12 cellular contexts compared by ENCODE assay signal in genomic region chr20:34389206-34389953, GRCh38. TPM values are rescaled to one million over a fixed set of nuclear protein-coding genes. Genes with fewer than 3 reads are reported as not detected.
DNase-seq lines count a peak whose midpoint lies in the region; ATAC-seq and TF ChIP-seq lines count a peak whose summit lies in the region.
"Had no signal": no experiment of that assay in that cellular context is flagged by ENCODE, and none has a peak within 500 bp of the region (broad histone marks: within the 10 kb centered on the region; RNA-seq: fewer than 3 reads in every experiment).

No MANE protein-coding gene starts in this region.

- H3K79me2 ChIP-seq in ACC112 (ENCODE audit: control insufficient read depth, insufficient read depth, low read length, unreplicated experiment) = peaks cover 80% of the 10 kb centered on the region
- peaks cover 89% of the 10 kb centered on the region for H3K79me2 ChIP-seq in PC-3 (ENCODE audit: low read length)

- H3K4me3 ChIP-seq in ACC112 (ENCODE audit: low read depth, low read length) (no peak overlapping the region), PC-3 (ENCODE audit: low read length) (no peak overlapping the region), right atrium auricular region (no peak overlapping the region), vagina (no peak overlapping the region)
- H3K4me3 ChIP-seq: neural progenitor cell had no signal

- TF ChIP-seq CTCF in PC-3 (conservative IDR thresholded peaks at IDR 0.05; ENCODE audit: low read depth, low read length) (no peak), right atrium auricular region (IDR thresholded peaks at IDR 0.05) (no peak), vagina (IDR thresholded peaks at IDR 0.05) (no peak)

- no peak for TF ChIP-seq POLR2A in vagina (IDR thresholded peaks at IDR 0.05)

- no peaks in the 10 kb centered on the region for H3K27me3 ChIP-seq in ACC112 (ENCODE audit: insufficient read depth, low read length)
- H3K27me3 ChIP-seq in PC-3 (ENCODE audit: low read length) = no peaks in the 10 kb centered on the region
- H3K27me3 ChIP-seq in right atrium auricular region = no peaks in the 10 kb centered on the region
- H3K27me3 ChIP-seq in vagina = no peaks in the 10 kb centered on the region
- H3K27me3 ChIP-seq: neural progenitor cell had no signal

- intact Hi-C loops in PC-3 (cut with micrococcal nuclease) (no loop called here), vagina (cut with DNase I) (no loop called here)

- CTCF ChIA-PET in PC-3 (lab: Charles Lee) = no interaction called here

- DNase-seq in Daoy (ENCODE audit: low read depth) (peak; percentile 38), PC-3 (peak; percentile 21), epithelial cell of prostate (ENCODE audit: low read depth, low spot score) (no peak), right atrium auricular region (ENCODE audit: low spot score) (no peak), vagina (ENCODE audit: extremely low spot score in 2 of 2) (no peak)
- DNase-seq: left cardiac atrium, NCI-H1092 had no signal

- ATAC-seq in PC-3 = no peak
- ATAC-seq in GM18519 (IDR thresholded peaks at IDR 0.05; ENCODE audit: low FRiP score, unreplicated experiment) = no peak
- ATAC-seq in GM18868 (IDR thresholded peaks at IDR 0.05; ENCODE audit: unreplicated experiment) = no peak
- ATAC-seq: left cardiac atrium had no signal

- H3K9me3 ChIP-seq in PC-3 (ENCODE audit: low read length) (no peaks in the 10 kb centered on the region), right atrium auricular region (no peaks in the 10 kb centered on the region), vagina (no peaks in the 10 kb centered on the region)

- H3K27ac ChIP-seq in ACC112 (ENCODE audit: low read depth, low read length) (peak overlapping the region; percentile 37), PC-3 (ENCODE audit: low read length) (peak overlapping the region; percentile 76), epithelial cell of prostate (peak overlapping the region; percentile 79), right atrium auricular region (no peak overlapping the region), vagina (no peak overlapping the region)
- H3K27ac ChIP-seq: neural progenitor cell, VCaP had no signal

- H2AFZ ChIP-seq in ACC112 (ENCODE audit: low read length, unreplicated experiment) (no peak overlapping the region), PC-3 (ENCODE audit: low read length) (no peak overlapping the region)
- H2AFZ ChIP-seq: neural progenitor cell had no signal

- no peak overlapping the region for H3K9ac ChIP-seq in PC-3 (ENCODE audit: low read length)
- H3K9ac ChIP-seq: neural progenitor cell had no signal

- H3K9me2 ChIP-seq in PC-3 (replicated peaks; ENCODE audit: low read length) = no peaks in the 10 kb centered on the region

- peaks cover 11% of the 10 kb centered on the region for H3F3A ChIP-seq in PC-3 (ENCODE audit: low read length, unreplicated experiment)

- peaks cover 49% of the 10 kb centered on the region for H3K4me1 ChIP-seq in ACC112 (ENCODE audit: control insufficient read depth, insufficient read depth, low read length, unreplicated experiment)
- peaks cover 44% of the 10 kb centered on the region for H3K4me1 ChIP-seq in PC-3 (ENCODE audit: insufficient read depth, low read length)
- H3K4me1 ChIP-seq in right atrium auricular region = peaks cover 0 to 41% of the 10 kb centered on the region in 2 donors
- peaks cover 54% of the 10 kb centered on the region for H3K4me1 ChIP-seq in vagina
- H3K4me1 ChIP-seq: neural progenitor cell had no signal

- POLR2A ChIA-PET in PC-3 (lab: Charles Lee; ENCODE audit: unreplicated experiment) = no interaction called here

- H3K4me2 ChIP-seq in PC-3 (ENCODE audit: low read length) = no peak overlapping the region
- H3K4me2 ChIP-seq: neural progenitor cell had no signal

- peaks cover 7% of the 10 kb centered on the region for H3K36me3 ChIP-seq in ACC112 (ENCODE audit: insufficient read depth, low read length)
- peaks cover 22% of the 10 kb centered on the region for H3K36me3 ChIP-seq in PC-3 (ENCODE audit: low read depth, low read length)
- peaks cover 7% of the 10 kb centered on the region for H3K36me3 ChIP-seq in right atrium auricular region
- peaks cover 0 to 3% of the 10 kb centered on the region in 2 donors for H3K36me3 ChIP-seq in vagina

- BruUV-seq in PC-3 (replicated peaks; lab: Mats Ljungman, UMichigan) = no TSS peak

- H4K20me1 ChIP-seq in PC-3 (ENCODE audit: low read length) = peaks cover 13% of the 10 kb centered on the region; the same call in 1 of the 2 replicates

RNA-seq across cellular contexts. Expression of gene ITCH, which starts 26.3 kb away (rescaled TPM):
- total RNA-seq in Daoy (2014; rRNA removed; shearing (Covaris generic)) = 45.1 and 48.3 TPM in 2 replicates
- total RNA-seq in PC-3 (2014; rRNA removed) = 49.4 and 54.8 TPM in 2 replicates
- 10 to 100 TPM; 35.6 to 40.2 TPM for total RNA-seq in right atrium auricular region
- total RNA-seq in vagina = 30.9 TPM

Comparison
In these comparisons a context has a peak if more than half of its experiments do, and no peak if none do; other contexts are left out.
1. H3K27ac ChIP-seq: peak in ACC112 (single experiment), PC-3 (single experiment) and epithelial cell of prostate (single experiment); none in right atrium auricular region (0 of 2) and vagina (single experiment).
2. DNase-seq: peak in Daoy (single experiment) and PC-3 (single experiment); none in epithelial cell of prostate (single experiment), right atrium auricular region (single experiment) and vagina (0 of 2).